Comparison of ENCODE assay signal across 13 cellular contexts in genomic region chr2:48934807-48935206, GRCh38.
A peak's percentile ranks its signal among the peaks of the same experiment; 100 is the strongest.
DNase-seq lines count a peak whose midpoint lies in the region; ATAC-seq and TF ChIP-seq lines count a peak whose summit lies in the region.
"Had no signal": no experiment of that assay in that cellular context is flagged by ENCODE, and none has a peak within 500 bp of the region (broad histone marks: within the 10 kb centered on the region; RNA-seq: fewer than 3 reads in every experiment).

No MANE protein-coding gene starts in this region.

- CTCF ChIA-PET in IMR-90 (lab: Yijun Ruan, JAX), result no interaction called here

- in situ Hi-C loops in Caki2 (cut with HindIII; ENCODE audit: low pct_unique_long_range_greater_than_20kb, low sequenced_read_pairs) (no loop called here), IMR-90 (cut with MboI; ENCODE audit: low sequenced_read_pairs) (no loop called here)

- WGBS in IMR-90 (ENCODE audit: extremely low coverage in 2 of 2, insufficient read length in 1 of 2), 2 experiments, result no CpG with 5 or more reads among the region's 7 CpGs
- 88 to 92% (median 90%) methylated on average over 7 of the region's 7 CpGs for WGBS in adrenal gland, 4 donors

- no peaks in the 10 kb centered on the region for H3K36me3 ChIP-seq in IMR-90 (ENCODE audit: control insufficient read depth, insufficient read depth, low read length)
- no peaks in the 10 kb centered on the region for H3K36me3 ChIP-seq in adrenal gland (replicated peaks in 1 of 2)
- H3K36me3 ChIP-seq: BLaER1 treated with 17β-estradiol and CSF1 and Interleukin-3, amounts not matched to agents 10 nM and 100 nM; HAP-1 had no signal

- dilution Hi-C loops in IMR-90 (cut with HindIII; ENCODE audit: low sequenced_read_pairs, unreplicated experiment), result no loop called here

- H2AFZ ChIP-seq in IMR-90 (replicated peaks; ENCODE audit: low read length, poor library complexity), result no peak overlapping the region

- no peak for ATAC-seq in IMR-90 (ENCODE audit: low read depth)
- no peak for ATAC-seq in Right ventricle myocardium inferior
- ATAC-seq in activated T-cell treated with anti-CD3 and anti-CD28 coated beads, Interleukin-2, amount 50 U/mL, for 72 hours (replicated peaks in 1 of 2), result no peak

- H3K79me1 ChIP-seq in IMR-90 (ENCODE audit: low read depth in 1 of 2, low read length in 2 of 2), result no peaks in the 10 kb centered on the region

- H3K4ac ChIP-seq in IMR-90 (ENCODE audit: low read depth, low read length), result no peak overlapping the region

- H3K4me3 ChIP-seq in IMR-90 (ENCODE audit: insufficient read depth, low read depth, low read length) (no peak overlapping the region), adrenal gland (no peak overlapping the region)
- H3K4me3 ChIP-seq: BLaER1 treated with 17β-estradiol and CSF1 and Interleukin-3, amounts not matched to agents 10 nM and 100 nM; HAP-1 had no signal

- no peak overlapping the region for H3K4me2 ChIP-seq in IMR-90 (ENCODE audit: low read depth, low read length)
- H3K4me2 ChIP-seq: BLaER1 treated with 17β-estradiol and CSF1 and Interleukin-3, amounts not matched to agents 10 nM and 100 nM had no signal

- no peak overlapping the region for H2AK5ac ChIP-seq in IMR-90 (ENCODE audit: low read depth, low read length)

- TF ChIP-seq RAD21 in IMR-90 (IDR thresholded peaks at IDR 0.05; ENCODE audit: low read length), result no peak

- POLR2A ChIA-PET in IMR-90 (lab: Charles Lee; ENCODE audit: unreplicated experiment), result no interaction called here

- H3K4me1 ChIP-seq in IMR-90 (ENCODE audit: control insufficient read depth, insufficient read depth, low read length) (no peaks in the 10 kb centered on the region), adrenal gland (replicated peaks in 1 of 2) (no peaks in the 10 kb centered on the region)
- H3K4me1 ChIP-seq: HAP-1 had no signal

- H3K56ac ChIP-seq in IMR-90 (ENCODE audit: extremely low read depth, insufficient read depth, low read length), result no peak overlapping the region

- H3K27ac ChIP-seq in IMR-90 (ENCODE audit: insufficient read depth, low read length) (no peak overlapping the region), adrenal gland (no peak overlapping the region)
- H3K27ac ChIP-seq: BLaER1 treated with 17β-estradiol and CSF1 and Interleukin-3, amounts not matched to agents 10 nM and 100 nM had no signal

- no peaks in the 10 kb centered on the region for H3K9me3 Mint-ChIP-seq in activated T-cell treated with anti-CD3 and anti-CD28 coated beads, Interleukin-2, amount 50 U/mL, for 72 hours

- no peak overlapping the region for H4K8ac ChIP-seq in IMR-90 (ENCODE audit: low read depth in 2 of 2, low read length in 2 of 2)

- no peaks in the 10 kb centered on the region for H3K4me1 Mint-ChIP-seq in activated T-cell treated with anti-CD3 and anti-CD28 coated beads, Interleukin-2, amount 50 U/mL, for 72 hours (ENCODE audit: low read depth)
- H3K4me1 Mint-ChIP-seq: B cell; CD8-positive, alpha-beta memory T cell; IgD-negative memory B cell had no signal

- no peak overlapping the region for H4K5ac ChIP-seq in IMR-90 (ENCODE audit: low read depth, low read length)

- peak; percentile 39 for DNase-seq in Caki2 (ENCODE audit: low read depth)
- DNase-seq in IMR-90, result no peak
- peak; percentile 19 for DNase-seq in fibroblast of peridontal ligament (ENCODE audit: extremely low read depth)
- no peak for DNase-seq in Right ventricle myocardium inferior (ENCODE audit: missing footprints)
- DNase-seq in activated T-cell treated with anti-CD3 and anti-CD28 coated beads, Interleukin-2, amount 50 U/mL, for 72 hours, result no peak
- no peak for DNase-seq in adrenal gland
- DNase-seq: CD8-positive, alpha-beta memory T cell; COR-L47; KG1 had no signal

- no peak overlapping the region for H4K91ac ChIP-seq in IMR-90 (ENCODE audit: insufficient read depth, low read depth, low read length)

- TF ChIP-seq CTCF in IMR-90 (conservative IDR thresholded peaks at IDR 0.05; ENCODE audit: low read depth, low read length) (no peak), adrenal gland (IDR thresholded peaks at IDR 0.05) (no peak)

- no peak overlapping the region for H2BK5ac ChIP-seq in IMR-90 (ENCODE audit: low read depth, low read length, poor library complexity, severe bottlenecking)

- no peak overlapping the region for H3K9ac ChIP-seq in IMR-90 (ENCODE audit: low read depth, low read length)
- H3K9ac ChIP-seq: BLaER1 treated with 17β-estradiol and CSF1 and Interleukin-3, amounts not matched to agents 10 nM and 100 nM had no signal

- intact Hi-C loops in IMR-90 (cut with micrococcal nuclease) (no loop called here), Right ventricle myocardium inferior (cut with DNase I) (no loop called here), adrenal gland (cut with DNase I) (no loop called here)

- H3K36me3 Mint-ChIP-seq in activated T-cell treated with anti-CD3 and anti-CD28 coated beads, Interleukin-2, amount 50 U/mL, for 72 hours (ENCODE audit: insufficient read depth in 2 of 2), result no peaks in the 10 kb centered on the region
- H3K36me3 Mint-ChIP-seq: CD8-positive, alpha-beta memory T cell; IgD-negative memory B cell had no signal

- no peak overlapping the region for H2AK9ac ChIP-seq in IMR-90 (replicated peaks; ENCODE audit: low read depth, low read length, poor library complexity)

- no peak overlapping the region for H3K18ac ChIP-seq in IMR-90 (ENCODE audit: low read depth, low read length)

- H3K9me3 ChIP-seq in IMR-90 (ENCODE audit: control insufficient read depth, insufficient read depth, low read length), result no peaks in the 10 kb centered on the region
- H3K9me3 ChIP-seq in adrenal gland (replicated peaks in 1 of 3), result no peaks in the 10 kb centered on the region
- H3K9me3 ChIP-seq: BLaER1 treated with 17β-estradiol and CSF1 and Interleukin-3, amounts not matched to agents 10 nM and 100 nM; HAP-1 had no signal

- peaks cover 2% of the 10 kb centered on the region for H3K27me3 ChIP-seq in IMR-90 (ENCODE audit: control insufficient read depth, insufficient read depth, low read length)
- no peaks in the 10 kb centered on the region for H3K27me3 ChIP-seq in adrenal gland
- H3K27me3 ChIP-seq: BLaER1 treated with 17β-estradiol and CSF1 and Interleukin-3, amounts not matched to agents 10 nM and 100 nM had no signal

- no peak overlapping the region for H2BK20ac ChIP-seq in IMR-90 (ENCODE audit: low read depth, low read length)

- no peaks in the 10 kb centered on the region for H4K20me1 ChIP-seq in IMR-90 (ENCODE audit: insufficient read depth, low read length)
- H4K20me1 ChIP-seq: BLaER1 treated with 17β-estradiol and CSF1 and Interleukin-3, amounts not matched to agents 10 nM and 100 nM had no signal

- TF ChIP-seq POLR2A in IMR-90 (IDR thresholded peaks at IDR 0.05; ENCODE audit: low read depth, low read length) (no peak), adrenal gland (IDR thresholded peaks at IDR 0.05) (no peak)

- no peak overlapping the region for H3K23ac ChIP-seq in IMR-90 (ENCODE audit: low read depth, low read length)

- H3K14ac ChIP-seq in IMR-90 (replicated peaks; ENCODE audit: low read depth, low read length), result no peak overlapping the region

- no TSS peak for BruUV-seq in IMR-90 (replicated peaks; lab: Mats Ljungman, UMichigan)

- peaks cover 6% of the 10 kb centered on the region for H3K27me3 Mint-ChIP-seq in activated T-cell treated with anti-CD3 and anti-CD28 coated beads, Interleukin-2, amount 50 U/mL, for 72 hours (ENCODE audit: low read depth)
- H3K27me3 Mint-ChIP-seq: CD8-positive, alpha-beta memory T cell had no signal

- H3K27ac Mint-ChIP-seq in activated T-cell treated with anti-CD3 and anti-CD28 coated beads, Interleukin-2, amount 50 U/mL, for 72 hours, result no peak overlapping the region
- H3K27ac Mint-ChIP-seq: B cell; CD8-positive, alpha-beta memory T cell; IgD-negative memory B cell had no signal

- H2BK120ac ChIP-seq in IMR-90 (ENCODE audit: low read depth, low read length), result no peak overlapping the region

- H3K9me1 ChIP-seq in IMR-90 (ENCODE audit: insufficient read depth, low read length), result no peaks in the 10 kb centered on the region

- H3K4me3 Mint-ChIP-seq in activated T-cell treated with anti-CD3 and anti-CD28 coated beads, Interleukin-2, amount 50 U/mL, for 72 hours, result no peak overlapping the region
- H3K4me3 Mint-ChIP-seq: B cell; CD8-positive, alpha-beta memory T cell; IgD-negative memory B cell had no signal

- no peak overlapping the region for H2BK15ac ChIP-seq in IMR-90 (ENCODE audit: low read depth, low read length)

TF ChIP-seq in IMR-90, 13 proteins besides CTCF, POLR2A, EP300 and RAD21:
- TF ChIP-seq MAFK (IDR thresholded peaks at IDR 0.05; ENCODE audit: low read depth, low read length) (0 out of 2 replicates have a peak, but pooled peaks have one; percentile 31), FOS (IDR thresholded peaks at IDR 0.05; ENCODE audit: low read depth, low read length) (no peak)

Comparison
In these comparisons a context has a peak if more than half of its experiments do, and no peak if none do; other contexts are left out.
1. DNase-seq: peak in Caki2 (single experiment) and fibroblast of peridontal ligament (single experiment); none in IMR-90 (single experiment), Right ventricle myocardium inferior (single experiment), activated T-cell treated with anti-CD3 and anti-CD28 coated beads, Interleukin-2, amount 50 U/mL, for 72 hours (0 of 2) and adrenal gland (0 of 7).